29 cellular contexts compared by ENCODE assay signal in genomic region chr18:8974696-8975095, GRCh38.
"Had no signal": no experiment of that assay in that cellular context is flagged by ENCODE, and none has a peak within 500 bp of the region (broad histone marks: within the 10 kb centered on the region; RNA-seq: fewer than 3 reads in every experiment).

No MANE protein-coding gene starts in this region.

- H3K9me3 ChIP-seq: breast epithelium, colonic mucosa, gastroesophageal sphincter had no signal

- H3K27ac Mint-ChIP-seq: activated CD4-positive, alpha-beta memory T cell treated with anti-CD3 and anti-CD28 coated beads, Interleukin-2, amount 10 ng/mL, durations not matched to agents 7 days and 5 days; activated CD4-positive, alpha-beta T cell treated with anti-CD3 and anti-CD28 coated beads, Interleukin-2, amount 10 ng/mL, durations not matched to agents 7 days and 5 days; activated naive CD4-positive, alpha-beta T cell treated with anti-CD3 and anti-CD28 coated beads, Interleukin-2, amount 10 ng/mL, durations not matched to agents 7 days and 5 days; activated naive CD4-positive, alpha-beta T cell treated with anti-CD3 and anti-CD28 coated beads, Interleukin-2, amount 50 U/mL, for 72 hours; activated naive CD8-positive, alpha-beta T cell treated with anti-CD3 and anti-CD28 coated beads, Interleukin-2, amount 10 ng/mL, durations not matched to agents 7 days and 5 days; activated T-cell treated with anti-CD3 and anti-CD28 coated beads, Interleukin-2, amount 50 U/mL, for 24 hours; activated T-cell treated with anti-CD3 and anti-CD28 coated beads, Interleukin-2, amount 50 U/mL, for 72 hours; brain; dendritic cell treated with granulocyte-macrophage colony-stimulating factor and Interleukin-4, amounts not matched to agents 40 ng/mL and 50 ng/mL, for 4 days; endodermal cell had no signal

- H3K4me3 Mint-ChIP-seq: activated CD4-positive, alpha-beta memory T cell treated with anti-CD3 and anti-CD28 coated beads, Interleukin-2, amount 10 ng/mL, durations not matched to agents 7 days and 5 days; activated CD4-positive, alpha-beta T cell treated with anti-CD3 and anti-CD28 coated beads, Interleukin-2, amount 10 ng/mL, durations not matched to agents 7 days and 5 days; activated naive CD4-positive, alpha-beta T cell treated with anti-CD3 and anti-CD28 coated beads, Interleukin-2, amount 10 ng/mL, durations not matched to agents 7 days and 5 days; activated naive CD8-positive, alpha-beta T cell treated with anti-CD3 and anti-CD28 coated beads, Interleukin-2, amount 10 ng/mL, durations not matched to agents 7 days and 5 days; activated T-cell treated with anti-CD3 and anti-CD28 coated beads, Interleukin-2, amount 50 U/mL, for 24 hours; activated T-cell treated with anti-CD3 and anti-CD28 coated beads, Interleukin-2, amount 50 U/mL, for 72 hours; brain; dendritic cell treated with granulocyte-macrophage colony-stimulating factor and Interleukin-4, amounts not matched to agents 40 ng/mL and 50 ng/mL, for 4 days; endodermal cell had no signal

- H3K27ac ChIP-seq: ascending aorta, breast epithelium, cardiac muscle cell, colonic mucosa, dorsolateral prefrontal cortex, gastroesophageal sphincter had no signal

- H3K4me1 ChIP-seq: ascending aorta, breast epithelium, colonic mucosa, gastroesophageal sphincter had no signal

- H3K4me1 Mint-ChIP-seq: activated CD4-positive, alpha-beta memory T cell treated with anti-CD3 and anti-CD28 coated beads, Interleukin-2, amount 10 ng/mL, durations not matched to agents 7 days and 5 days; activated CD4-positive, alpha-beta T cell treated with anti-CD3 and anti-CD28 coated beads, Interleukin-2, amount 10 ng/mL, durations not matched to agents 7 days and 5 days; activated naive CD4-positive, alpha-beta T cell treated with anti-CD3 and anti-CD28 coated beads, Interleukin-2, amount 10 ng/mL, durations not matched to agents 7 days and 5 days; activated naive CD8-positive, alpha-beta T cell treated with anti-CD3 and anti-CD28 coated beads, Interleukin-2, amount 10 ng/mL, durations not matched to agents 7 days and 5 days had no signal

- H3K9me3 Mint-ChIP-seq: activated CD4-positive, alpha-beta memory T cell treated with anti-CD3 and anti-CD28 coated beads, Interleukin-2, amount 10 ng/mL, durations not matched to agents 7 days and 5 days; activated CD4-positive, alpha-beta T cell treated with anti-CD3 and anti-CD28 coated beads, Interleukin-2, amount 10 ng/mL, durations not matched to agents 7 days and 5 days; activated naive CD4-positive, alpha-beta T cell treated with anti-CD3 and anti-CD28 coated beads, Interleukin-2, amount 10 ng/mL, durations not matched to agents 7 days and 5 days; activated naive CD8-positive, alpha-beta T cell treated with anti-CD3 and anti-CD28 coated beads, Interleukin-2, amount 10 ng/mL, durations not matched to agents 7 days and 5 days; activated T-cell treated with anti-CD3 and anti-CD28 coated beads, Interleukin-2, amount 50 U/mL, for 24 hours had no signal

- H3K4me3 ChIP-seq: ascending aorta, breast epithelium, cardiac muscle cell, colonic mucosa, dorsolateral prefrontal cortex, gastroesophageal sphincter had no signal

- H3K36me3 ChIP-seq: ascending aorta, breast epithelium, cardiac muscle cell, colonic mucosa, gastroesophageal sphincter had no signal

- ATAC-seq: activated naive CD4-positive, alpha-beta T cell treated with anti-CD3 and anti-CD28 coated beads, Interleukin-2, amount 50 U/mL, for 72 hours; activated T-cell treated with anti-CD3 and anti-CD28 coated beads, Interleukin-2, amount 50 U/mL, for 72 hours; esophagus mucosa; gastroesophageal sphincter had no signal

- H3K27me3 ChIP-seq: ascending aorta, breast epithelium, cardiac muscle cell, colonic mucosa, dorsolateral prefrontal cortex, gastroesophageal sphincter had no signal

- H3K36me3 Mint-ChIP-seq: activated naive CD4-positive, alpha-beta T cell treated with anti-CD3 and anti-CD28 coated beads, Interleukin-2, amount 10 ng/mL, durations not matched to agents 7 days and 5 days; activated naive CD4-positive, alpha-beta T cell treated with anti-CD3 and anti-CD28 coated beads, Interleukin-2, amount 50 U/mL, for 72 hours; activated naive CD8-positive, alpha-beta T cell treated with anti-CD3 and anti-CD28 coated beads, Interleukin-2, amount 10 ng/mL, durations not matched to agents 7 days and 5 days; brain had no signal

- DNase-seq: activated CD4-positive, alpha-beta memory T cell treated with anti-CD3 and anti-CD28 coated beads, Interleukin-2, amount 10 ng/mL, durations not matched to agents 7 days and 5 days; activated CD4-positive, alpha-beta T cell treated with anti-CD3 and anti-CD28 coated beads for 1 hour; activated CD4-positive, alpha-beta T cell treated with anti-CD3 and anti-CD28 coated beads for 4 hours; activated CD4-positive, alpha-beta T cell treated with anti-CD3 and anti-CD28 coated beads, Interleukin-2, amount 10 ng/mL, durations not matched to agents 7 days and 5 days; activated CD4-positive, alpha-beta T cell treated with anti-CD3 and anti-CD28 coated beads, Interleukin-2, amount 50 U/mL, for 4 hours; activated CD8-positive, alpha-beta memory T cell treated with anti-CD3 and anti-CD28 coated beads, Interleukin-2, amount 50 U/mL, for 48 hours; activated gamma-delta T cell; activated naive CD4-positive, alpha-beta T cell; activated naive CD4-positive, alpha-beta T cell treated with anti-CD3 and anti-CD28 coated beads, Interleukin-2, amount 10 ng/mL, durations not matched to agents 7 days and 5 days; activated naive CD8-positive, alpha-beta T cell treated with anti-CD3 and anti-CD28 coated beads, Interleukin-2, amount 10 ng/mL, durations not matched to agents 7 days and 5 days; activated T-cell treated with anti-CD3 and anti-CD28 coated beads for 4 hours; activated T-cell treated with anti-CD3 and anti-CD28 coated beads, Interleukin-2, amount 50 U/mL, for 24 hours; activated T-cell treated with anti-CD3 and anti-CD28 coated beads, Interleukin-2, amount 50 U/mL, for 72 hours; central memory CD4-positive, alpha-beta T cell; cerebellar nuclear complex; colonic mucosa; dorsolateral prefrontal cortex; effector memory CD4-positive, alpha-beta T cell; endodermal cell; foreskin melanocyte; T-helper 2 cell had no signal
